In the genomic region with DNA sequence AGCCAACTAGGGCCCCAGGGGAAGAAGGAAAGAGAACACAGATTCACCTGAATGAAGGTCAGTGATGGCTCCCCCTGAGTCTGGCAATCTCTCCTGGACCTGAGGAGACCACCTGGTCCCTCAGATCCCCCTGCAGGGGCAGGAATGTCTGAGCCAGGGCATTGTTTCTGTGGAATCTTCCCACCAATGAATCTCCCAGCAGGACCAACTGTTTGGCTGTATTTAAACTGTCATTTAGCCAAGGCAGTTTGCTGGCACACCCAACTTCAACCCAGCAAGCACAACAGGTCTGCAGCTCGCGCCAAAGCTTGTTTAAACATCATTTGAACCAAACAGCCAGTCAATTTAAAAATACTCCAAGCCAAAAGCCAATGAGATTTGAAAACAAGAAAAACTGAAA, we compare ENCODE assay signal across 12 cellular contexts.
DNase-seq lines count a peak whose midpoint lies in the region; ATAC-seq and TF ChIP-seq lines count a peak whose summit lies in the region.
"Had no signal": no experiment of that assay in that cellular context is flagged by ENCODE, and none has a peak within 500 bp of the region (broad histone marks: within the 10 kb centered on the region; RNA-seq: fewer than 3 reads in every experiment).

No MANE protein-coding gene starts in this region.

- H3K9ac ChIP-seq in neural progenitor cell: no peak overlapping the region

- no peak overlapping the region for H3K4me3 ChIP-seq in neural progenitor cell

- no peaks in the 10 kb centered on the region for H3K79me2 ChIP-seq in neural progenitor cell (ENCODE audit: low read depth)

- H2AFZ ChIP-seq in neural progenitor cell (replicated peaks): no peak overlapping the region

- H3K36me3 Mint-ChIP-seq in neural progenitor cell: no peaks in the 10 kb centered on the region
- H3K36me3 Mint-ChIP-seq: activated CD4-positive, alpha-beta memory T cell treated with anti-CD3 and anti-CD28 coated beads for 36 hours; CD14-positive monocyte; naive B cell had no signal

- no peaks in the 10 kb centered on the region for H3K27me3 ChIP-seq in neural progenitor cell

- no peaks in the 10 kb centered on the region for H4K20me1 ChIP-seq in neural progenitor cell (ENCODE audit: low read depth)

- ATAC-seq in GM19455 (IDR thresholded peaks at IDR 0.05; ENCODE audit: unreplicated experiment): no peak

- no peaks in the 10 kb centered on the region for H3K36me3 ChIP-seq in neural progenitor cell

- H3K27ac Mint-ChIP-seq in neural progenitor cell: no peak overlapping the region
- H3K27ac Mint-ChIP-seq: activated CD4-positive, alpha-beta memory T cell treated with anti-CD3 and anti-CD28 coated beads for 36 hours; naive B cell had no signal

- H3K4me3 Mint-ChIP-seq in neural progenitor cell: no peak overlapping the region
- H3K4me3 Mint-ChIP-seq: activated CD4-positive, alpha-beta memory T cell treated with anti-CD3 and anti-CD28 coated beads for 36 hours; CD14-positive monocyte; naive B cell had no signal

- no peaks in the 10 kb centered on the region for H3K9me3 Mint-ChIP-seq in neural progenitor cell
- H3K9me3 Mint-ChIP-seq: activated CD4-positive, alpha-beta memory T cell treated with anti-CD3 and anti-CD28 coated beads for 36 hours; naive B cell had no signal

- H3K27ac ChIP-seq in epithelial cell of prostate (peak overlapping the region; percentile 40), neural progenitor cell (no peak overlapping the region)

- DNase-seq in AG20443 (ENCODE audit: low spot score) (peak; percentile 45), NCI-H748 treated with DMSO at 0.1 percent for 48 hours (lab: John Stamatoyannopoulos, UW) (peak; percentile 44), epithelial cell of prostate (ENCODE audit: low read depth, low spot score) (no peak), neural progenitor cell (ENCODE audit: low spot score) (peak; percentile 28), HK-2 (ENCODE audit: unreplicated experiment) (no peak), AG08396 (ENCODE audit: low spot score) (no peak)
- no peak for DNase-seq in central memory CD4-positive, alpha-beta T cell
- DNase-seq: activated CD4-positive, alpha-beta memory T cell treated with anti-CD3 and anti-CD28 coated beads for 36 hours; MV-4-11; naive B cell had no signal

- H3K27me3 Mint-ChIP-seq in neural progenitor cell (ENCODE audit: insufficient read depth, low read depth): peaks cover 3% of the 10 kb centered on the region

- no peak overlapping the region for H3K4me2 ChIP-seq in neural progenitor cell

- H3F3A ChIP-seq in neural progenitor cell (ENCODE audit: low read depth): no peaks in the 10 kb centered on the region

- H3K9me3 ChIP-seq in neural progenitor cell (ENCODE audit: low read depth): no peaks in the 10 kb centered on the region

- no peak for TF ChIP-seq CTCF in neural progenitor cell (IDR thresholded peaks at IDR 0.05)

- H3K4me1 ChIP-seq in neural progenitor cell: peaks cover 3% of the 10 kb centered on the region

- H3K4me1 Mint-ChIP-seq in neural progenitor cell: no peaks in the 10 kb centered on the region
- H3K4me1 Mint-ChIP-seq: naive B cell had no signal

Comparison
In these comparisons a context has a peak if more than half of its experiments do, and no peak if none do; other contexts are left out.
1. DNase-seq: peak in AG20443 (single experiment), NCI-H748 treated with DMSO at 0.1 percent for 48 hours (single experiment) and neural progenitor cell (single experiment); none in epithelial cell of prostate (single experiment), central memory CD4-positive, alpha-beta T cell (single experiment), HK-2 (single experiment) and AG08396 (single experiment).